ENCODE assay signal across 1 cellular context in genomic region chr6:18148304-18149025, GRCh38.
TF ChIP-seq lines count a peak whose summit lies in the region.

No MANE protein-coding gene starts in this region.

TF ChIP-seq in HEK293, 187 proteins besides CTCF, POLR2A, EP300 and RAD21 (continued from another document):
- 0 out of 2 replicates have a peak, but pooled peaks have one; percentile 15 for TF ChIP-seq ZNF692 (tag by site-specific recombination; IDR thresholded peaks at IDR 0.05)
- TF ChIP-seq PRDM2 (tag by site-specific recombination; IDR thresholded peaks at IDR 0.05; ENCODE audit: borderline replicate concordance), result no peak
- peak; percentile 39; the same call in 1 of the 2 replicates for TF ChIP-seq ZNF324 (tag by site-specific recombination; IDR thresholded peaks at IDR 0.05)
- TF ChIP-seq ZEB2 (tag by site-specific recombination; IDR thresholded peaks at IDR 0.05), result peak; percentile 45; the same call in 1 of the 2 replicates
- TF ChIP-seq ZSCAN4 (tag by site-specific recombination; IDR thresholded peaks at IDR 0.05), result no peak
- no peak for TF ChIP-seq BCL6B (tag by site-specific recombination; IDR thresholded peaks at IDR 0.05)
- TF ChIP-seq ZNF341 (tag by site-specific recombination; IDR thresholded peaks at IDR 0.05; ENCODE audit: low read depth), result no peak
- no peak for TF ChIP-seq ZBTB6 (tag by site-specific recombination; IDR thresholded peaks at IDR 0.05)
- peak; percentile 63; the same call in 1 of the 2 replicates for TF ChIP-seq SCRT2 (tag by site-specific recombination; IDR thresholded peaks at IDR 0.05)
- TF ChIP-seq ATF2 (tag by site-specific recombination; IDR thresholded peaks at IDR 0.05; ENCODE audit: low read depth), result peak; percentile 95
- no peak for TF ChIP-seq ZNF280C (tag by site-specific recombination; IDR thresholded peaks at IDR 0.05)
- no peak for TF ChIP-seq ZNF16 (tag by site-specific recombination; IDR thresholded peaks at IDR 0.05; ENCODE audit: low read depth)
- TF ChIP-seq HOXD13 (CRISPR knock-in tag; IDR thresholded peaks at IDR 0.05; ENCODE audit: borderline replicate concordance), result no peak
- TF ChIP-seq ZNF148 (tag by site-specific recombination; IDR thresholded peaks at IDR 0.05; ENCODE audit: borderline replicate concordance), result no peak
- peak; percentile 63 for TF ChIP-seq KLF10 (tag by site-specific recombination; IDR thresholded peaks at IDR 0.05)
- peak; percentile 42; the same call in 1 of the 2 replicates for TF ChIP-seq ZNF558 (tag by site-specific recombination; IDR thresholded peaks at IDR 0.05)
- TF ChIP-seq ZNF24 (tag by site-specific recombination; IDR thresholded peaks at IDR 0.05), result 0 out of 2 replicates have a peak, but pooled peaks have one; percentile 48
- no peak for TF ChIP-seq ZNF211 (tag by site-specific recombination; IDR thresholded peaks at IDR 0.05; ENCODE audit: low read depth)
- peak; percentile 43; the same call in 1 of the 2 replicates for TF ChIP-seq KLF8 (tag by site-specific recombination; IDR thresholded peaks at IDR 0.05)
- TF ChIP-seq ZNF184 (tag by site-specific recombination; IDR thresholded peaks at IDR 0.05), result no peak
- TF ChIP-seq ZNF623 (tag by site-specific recombination; IDR thresholded peaks at IDR 0.05), result no peak
- TF ChIP-seq ZNF10 (tag by site-specific recombination; IDR thresholded peaks at IDR 0.05), result no peak
- TF ChIP-seq ZNF174 (tag by site-specific recombination; IDR thresholded peaks at IDR 0.05), result no peak
- peak; percentile 93 for TF ChIP-seq SP7 (tag by site-specific recombination; IDR thresholded peaks at IDR 0.05)
- TF ChIP-seq ZNF530 (tag by site-specific recombination; IDR thresholded peaks at IDR 0.05; ENCODE audit: low read depth), result no peak
- TF ChIP-seq ZNF544 (tag by site-specific recombination; IDR thresholded peaks at IDR 0.05), result no peak
- TF ChIP-seq ZNF311 (tag by site-specific recombination; IDR thresholded peaks at IDR 0.05; ENCODE audit: borderline replicate concordance), result no peak
- 0 out of 2 replicates have a peak, but pooled peaks have one; percentile 46 for TF ChIP-seq KLF7 (tag by site-specific recombination; IDR thresholded peaks at IDR 0.05; ENCODE audit: borderline replicate concordance)
- TF ChIP-seq PRDM1 (tag by site-specific recombination; IDR thresholded peaks at IDR 0.05), result peak; percentile 54; the same call in 1 of the 2 replicates
- no peak for TF ChIP-seq ZNF791 (tag by site-specific recombination; IDR thresholded peaks at IDR 0.05)
- no peak for TF ChIP-seq ZSCAN23 (tag by site-specific recombination; IDR thresholded peaks at IDR 0.05)
- no peak for TF ChIP-seq ZNF792 (tag by site-specific recombination; IDR thresholded peaks at IDR 0.05)
- no peak for TF ChIP-seq AEBP2 (tag by site-specific recombination; IDR thresholded peaks at IDR 0.05; ENCODE audit: borderline replicate concordance)
TF ChIP-seq in HEK293: peak in this region for 17.
